In genomic region chr14:104355949-104356737, GRCh38 we compare ENCODE assay signal across 1 cellular context.
TF ChIP-seq lines count a peak whose summit lies in the region.

No MANE protein-coding gene starts in this region.

TF ChIP-seq in HepG2, 621 proteins besides CTCF, POLR2A, EP300 and RAD21 (continued from another document):
- TF ChIP-seq ZNF142 (CRISPR knock-in tag; IDR thresholded peaks at IDR 0.05), result no peak
- no peak for TF ChIP-seq MEIS1 (CRISPR knock-in tag; IDR thresholded peaks at IDR 0.05; ENCODE audit: borderline replicate concordance)
- TF ChIP-seq PAXIP1 (CRISPR knock-in tag; conservative IDR thresholded peaks at IDR 0.05), result no peak
- no peak for TF ChIP-seq DNMT1 (CRISPR knock-in tag; IDR thresholded peaks at IDR 0.05)
- TF ChIP-seq CHD4 (IDR thresholded peaks at IDR 0.05; ENCODE audit: borderline replicate concordance, low read length), result no peak
- no peak for TF ChIP-seq NR2C2 (CRISPR knock-in tag; IDR thresholded peaks at IDR 0.05; ENCODE audit: borderline replicate concordance)
- no peak for TF ChIP-seq ZFP90 (CRISPR knock-in tag; IDR thresholded peaks at IDR 0.05; ENCODE audit: borderline replicate concordance)
- no peak for TF ChIP-seq E2F5 (CRISPR knock-in tag; conservative IDR thresholded peaks at IDR 0.05)
- no peak for TF ChIP-seq ZNF773 (CRISPR knock-in tag; IDR thresholded peaks at IDR 0.05; ENCODE audit: borderline replicate concordance)
- TF ChIP-seq NR1H2 (CRISPR knock-in tag; IDR thresholded peaks at IDR 0.05; ENCODE audit: borderline replicate concordance, low read depth), result no peak
- no peak for TF ChIP-seq ZBTB25 (CRISPR knock-in tag; IDR thresholded peaks at IDR 0.05)
- no peak for TF ChIP-seq SNAPC5 (CRISPR knock-in tag; IDR thresholded peaks at IDR 0.05; ENCODE audit: borderline replicate concordance)
- TF ChIP-seq ZFX (CRISPR knock-in tag; IDR thresholded peaks at IDR 0.05; ENCODE audit: low read depth), result no peak
- TF ChIP-seq RBM39 (IDR thresholded peaks at IDR 0.05; ENCODE audit: low read depth, low read length, poor library complexity, severe bottlenecking), result no peak
- no peak for TF ChIP-seq MEF2D (CRISPR knock-in tag; IDR thresholded peaks at IDR 0.05)
- TF ChIP-seq PAWR (CRISPR knock-in tag; IDR thresholded peaks at IDR 0.05; ENCODE audit: borderline replicate concordance), result no peak
- TF ChIP-seq ZC3H13 (CRISPR knock-in tag; IDR thresholded peaks at IDR 0.05), result no peak
- no peak for TF ChIP-seq SRY (CRISPR knock-in tag; IDR thresholded peaks at IDR 0.05)
- TF ChIP-seq ZNF329 (CRISPR knock-in tag; IDR thresholded peaks at IDR 0.05; ENCODE audit: low read depth), result no peak
